ENCODE assay signal across 1 cellular context in genomic region chr12:111411187-111411764, GRCh38.
TF ChIP-seq lines count a peak whose summit lies in the region.

No MANE protein-coding gene starts in this region.

TF ChIP-seq in H1, 55 proteins besides CTCF, POLR2A, EP300 and RAD21:
- no peak for TF ChIP-seq PHF8 (conservative IDR thresholded peaks at IDR 0.05; ENCODE audit: low read depth, low read length)
- no peak for TF ChIP-seq GTF2F1 (IDR thresholded peaks at IDR 0.05; ENCODE audit: borderline replicate concordance, low read depth, low read length)
- TF ChIP-seq BRCA1 (IDR thresholded peaks at IDR 0.05; ENCODE audit: low read depth, low read length), result no peak
- TF ChIP-seq RBBP5 (IDR thresholded peaks at IDR 0.05; ENCODE audit: borderline replicate concordance, low read depth, low read length), result no peak
- no peak for TF ChIP-seq SUZ12 (IDR thresholded peaks at IDR 0.05; ENCODE audit: low read length)
- no peak for TF ChIP-seq NRF1 (IDR thresholded peaks at IDR 0.05; ENCODE audit: low read depth, low read length)
- TF ChIP-seq, protein P1, sequence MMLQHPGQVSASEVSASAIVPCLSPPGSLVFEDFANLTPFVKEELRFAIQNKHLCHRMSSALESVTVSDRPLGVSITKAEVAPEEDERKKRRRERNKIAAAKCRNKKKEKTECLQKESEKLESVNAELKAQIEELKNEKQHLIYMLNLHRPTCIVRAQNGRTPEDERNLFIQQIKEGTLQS (IDR thresholded peaks at IDR 0.05; ENCODE audit: insufficient read depth, low read depth, low read length), result no peak
- TF ChIP-seq SP1 (IDR thresholded peaks at IDR 0.05; ENCODE audit: low read depth, low read length), result no peak
- TF ChIP-seq, protein P2, sequence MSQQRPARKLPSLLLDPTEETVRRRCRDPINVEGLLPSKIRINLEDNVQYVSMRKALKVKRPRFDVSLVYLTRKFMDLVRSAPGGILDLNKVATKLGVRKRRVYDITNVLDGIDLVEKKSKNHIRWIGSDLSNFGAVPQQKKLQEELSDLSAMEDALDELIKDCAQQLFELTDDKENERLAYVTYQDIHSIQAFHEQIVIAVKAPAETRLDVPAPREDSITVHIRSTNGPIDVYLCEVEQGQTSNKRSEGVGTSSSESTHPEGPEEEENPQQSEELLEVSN (IDR thresholded peaks at IDR 0.05), result no peak
- no peak for TF ChIP-seq HDAC2 (IDR thresholded peaks at IDR 0.05; ENCODE audit: borderline replicate concordance in 1 of 2, low read depth in 2 of 2, low read length in 2 of 2)
- TF ChIP-seq RFX5 (IDR thresholded peaks at IDR 0.05; ENCODE audit: borderline replicate concordance, low read depth, low read length), result no peak
- no peak for TF ChIP-seq CBX5 (IDR thresholded peaks at IDR 0.05; ENCODE audit: low read depth, low read length)
- no peak for TF ChIP-seq CHD2 (IDR thresholded peaks at IDR 0.05; ENCODE audit: low read length)
- no peak for TF ChIP-seq SP4 (IDR thresholded peaks at IDR 0.05; ENCODE audit: low read length)
- TF ChIP-seq SIX5 (IDR thresholded peaks at IDR 0.05; ENCODE audit: low read depth, low read length), result no peak
- TF ChIP-seq SIRT6 (IDR thresholded peaks at IDR 0.05; ENCODE audit: low read length), result no peak
- TF ChIP-seq CBX8 (IDR thresholded peaks at IDR 0.05; ENCODE audit: borderline replicate concordance, low read depth, low read length), result no peak
- no peak for TF ChIP-seq SIN3A (conservative IDR thresholded peaks at IDR 0.05 in 1 of 2, IDR thresholded peaks at IDR 0.05 in 1 of 2; ENCODE audit: low read depth in 1 of 2, low read length in 2 of 2)
